In genomic region chr1:235485558-235485957, GRCh38 we compare ENCODE assay signal across 10 cellular contexts.
"Had no signal": no experiment of that assay in that cellular context is flagged by ENCODE, and none has a peak within 500 bp of the region (broad histone marks: within the 10 kb centered on the region; RNA-seq: fewer than 3 reads in every experiment).

No MANE protein-coding gene starts in this region.

- H3K4me2 ChIP-seq: KMS-11 had no signal

- H3K9ac ChIP-seq: GM23248, KMS-11 had no signal

- ATAC-seq: HCT116, HepG2 had no signal

- H2AFZ ChIP-seq: GM23248 had no signal

- H3K4me3 ChIP-seq: GM23248, HAP-1 had no signal

- DNase-seq: GM23248, GOT3, H7, HFFc6, KBM-7 had no signal

- FAIRE-seq: HepG2 had no signal

- H3K9me3 ChIP-seq: HAP-1 had no signal

- H3K27ac ChIP-seq: GM23248, HL-60, KMS-11 had no signal

- H3K4me1 ChIP-seq: HAP-1 had no signal
